ENCODE assay signal across 9 cellular contexts in genomic region chr5:124745367-124746251, GRCh38. TPM values are rescaled to one million over a fixed set of nuclear protein-coding genes. Genes with fewer than 3 reads are reported as not detected.
DNase-seq lines count a peak whose midpoint lies in the region; ATAC-seq and TF ChIP-seq lines count a peak whose summit lies in the region.
"Had no signal": no experiment of that assay in that cellular context is flagged by ENCODE, and none has a peak within 500 bp of the region (broad histone marks: within the 10 kb centered on the region; RNA-seq: fewer than 3 reads in every experiment).

No MANE protein-coding gene starts in this region.

- H3K4me3 ChIP-seq in HFF-Myc (replicated peaks; ENCODE audit: low read depth, low read length) (peak overlapping the region; percentile 62), skeletal muscle tissue (ENCODE audit: low read length in 3 of 3) (peak overlapping the region; percentile 63 to 87 (median 80))

- H3K27me3 ChIP-seq in skeletal muscle tissue (ENCODE audit: control insufficient read depth in 3 of 3, insufficient read depth in 3 of 3, low read length in 3 of 3): no peaks in the 10 kb centered on the region

- H3K36me3 ChIP-seq in skeletal muscle tissue (ENCODE audit: control insufficient read depth in 3 of 3, insufficient read depth in 3 of 3, low read length in 3 of 3): no peaks in the 10 kb centered on the region

- in situ Hi-C loops in GM13976 (cut with MboI; ENCODE audit: low sequenced_read_pairs, unreplicated experiment): loop anchor here (10.0 kb wide), 1 partner anchor 159 kb away; no protein-coding TSS in a partner anchor

- peak overlapping the region; percentile 81 to 94 (median 81) for H3K9ac ChIP-seq in skeletal muscle tissue (ENCODE audit: low read depth in 1 of 3, low read length in 3 of 3)

- POLR2A ChIA-PET in RWPE1 (lab: Yijun Ruan, JAX; ENCODE audit: low non-redundant PET): no interaction called here

- no peak for TF ChIP-seq CTCF in HFF-Myc (IDR thresholded peaks at IDR 0.05; ENCODE audit: low read depth, low read length, missing control alignments)
- no peak for TF ChIP-seq CTCF in RWPE1 (conservative IDR thresholded peaks at IDR 0.05; ENCODE audit: low read depth)
- TF ChIP-seq CTCF in GM13976 (IDR thresholded peaks at IDR 0.05; ENCODE audit: borderline replicate concordance, control extremely low read depth, extremely low read depth, insufficient read depth, missing control alignments): no peak

- H3K27ac ChIP-seq in RWPE1 (no peak overlapping the region), skeletal muscle tissue (ENCODE audit: low read depth, low read length) (peak overlapping the region; percentile 95)

- ATAC-seq in GM18519 (IDR thresholded peaks at IDR 0.05; ENCODE audit: low FRiP score, unreplicated experiment) (no peak), HG02973 (IDR thresholded peaks at IDR 0.05; ENCODE audit: unreplicated experiment) (no peak)

- DNase-seq in HFF-Myc (ENCODE audit: extremely low read depth, low read depth): no peak
- peak; percentile 18 for DNase-seq in RWPE1 (ENCODE audit: low spot score)
- peak; percentile 69 for DNase-seq in globus pallidus (ENCODE audit: low spot score)
- DNase-seq in GM13976 (ENCODE audit: low spot score): no peak
- DNase-seq in stimulated activated CD4-positive, alpha-beta T cell treated with anti-CD3 and anti-CD28 coated beads, Interleukin-2, amount 100 ng/mL, for 48 hours: no peak

- CTCF ChIA-PET in RWPE1 (lab: Yijun Ruan, JAX): interaction anchor here (0.6 to 0.9 kb wide), 2 partner anchors 10 to 45 kb away, joined by 3 to 4 read pairs; no protein-coding TSS in a partner anchor

- H3K9me3 ChIP-seq in skeletal muscle tissue (ENCODE audit: control insufficient read depth in 3 of 3, low read length in 3 of 3): no peaks in the 10 kb centered on the region

- H3K4me1 ChIP-seq in skeletal muscle tissue (ENCODE audit: control insufficient read depth in 3 of 3, insufficient read depth in 3 of 3, low read length in 3 of 3): peaks cover 23 to 45% (median 42%) of the 10 kb centered on the region in 3 donors

RNA-seq across cellular contexts. Expression of gene ZNF608, which starts 0.8 kb away (rescaled TPM):
- 31.3 TPM for total RNA-seq in skeletal muscle tissue
- total RNA-seq: T-helper 2 cell treated with Interferon-gamma antibody and Interleukin-4, amounts not matched to agents 100 ng/mL and 5 ng/mL, for 36 hours had no signal

Comparison
In these comparisons a context has a peak if more than half of its experiments do, and no peak if none do; other contexts are left out.
1. DNase-seq: peak in RWPE1 (single experiment) and globus pallidus (single experiment); none in HFF-Myc (single experiment), GM13976 (single experiment) and stimulated activated CD4-positive, alpha-beta T cell treated with anti-CD3 and anti-CD28 coated beads, Interleukin-2, amount 100 ng/mL, for 48 hours (0 of 2).